10 cellular contexts compared by ENCODE assay signal in genomic region chr6:39274903-39275302, GRCh38. TPM values are rescaled to one million over a fixed set of nuclear protein-coding genes. Genes with fewer than 3 reads are reported as not detected.
"Had no signal": no experiment of that assay in that cellular context is flagged by ENCODE, and none has a peak within 500 bp of the region (broad histone marks: within the 10 kb centered on the region; RNA-seq: fewer than 3 reads in every experiment).

No MANE protein-coding gene starts in this region.

- DNase-seq: H7, IMR-90, Karpas-422, KBM-7 had no signal

- H2AFZ ChIP-seq: GM23338 had no signal

- H3K4me1 ChIP-seq: HAP-1 had no signal

- H3K9ac ChIP-seq: KMS-11 had no signal

- ATAC-seq: GM23338 had no signal

- H3K36me3 ChIP-seq: HAP-1 had no signal

- H3K4me3 ChIP-seq: GM23338, HAP-1 had no signal

- H3K9me3 ChIP-seq: HAP-1 had no signal

- H3K4me2 ChIP-seq: GM23338, KMS-11 had no signal

- H3K27ac ChIP-seq: HL-60, KMS-11 had no signal

RNA-seq across cellular contexts. Expression of gene KCNK17, which starts 39.3 kb away (rescaled TPM):
- total RNA-seq: H4, HT1080, IMR-90 had no signal
- polyA plus RNA-seq: IMR-90 had no signal

RNA-seq across cellular contexts. Expression of gene KCNK5, which starts 45.6 kb away (rescaled TPM):
- total RNA-seq: HT1080, IMR-90 had no signal
- polyA plus RNA-seq: IMR-90 had no signal

RNA-seq across cellular contexts. Expression of gene KCNK16, which starts 47.6 kb away (rescaled TPM):
- total RNA-seq: GM23338, H4, H7, HT1080, IMR-90 had no signal
- polyA plus RNA-seq: GM23338, IMR-90 had no signal
